ENCODE assay signal across 35 cellular contexts in the genomic region with DNA sequence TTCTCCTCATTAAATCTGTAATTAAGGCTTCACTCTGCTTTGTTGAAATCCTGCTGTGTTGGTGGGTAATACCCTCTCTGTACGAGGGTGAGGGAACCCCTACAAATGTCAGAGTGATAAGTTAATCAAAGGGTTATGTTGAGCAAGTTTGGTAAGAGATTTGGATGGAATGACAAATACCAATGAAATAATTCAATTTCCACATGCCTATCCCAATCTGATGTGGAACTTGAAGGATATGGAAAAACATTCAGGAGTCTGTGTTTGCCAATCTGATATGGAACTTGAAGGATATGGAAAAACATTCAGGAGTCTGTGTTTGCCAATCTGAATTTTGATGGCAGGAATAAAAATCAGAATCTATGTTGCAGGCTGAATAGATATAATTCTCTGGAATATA.
"Had no signal": no experiment of that assay in that cellular context is flagged by ENCODE, and none has a peak within 500 bp of the region (broad histone marks: within the 10 kb centered on the region; RNA-seq: fewer than 3 reads in every experiment).

No MANE protein-coding gene starts in this region.

- H3K9me3 ChIP-seq: ascending aorta had no signal

- DNase-seq: activated B cell treated with CpG ODN at 0.5 μM for 24 hours; activated CD4-positive, alpha-beta memory T cell treated with anti-CD3 and anti-CD28 coated beads, Interleukin-2, amount 10 ng/mL, durations not matched to agents 7 days and 5 days; activated CD4-positive, alpha-beta T cell treated with anti-CD3 and anti-CD28 coated beads for 48 hours; activated CD4-positive, alpha-beta T cell treated with anti-CD3 and anti-CD28 coated beads, Interleukin-2, amount 10 ng/mL, durations not matched to agents 7 days and 5 days; activated CD4-positive, alpha-beta T cell treated with anti-CD3 and anti-CD28 coated beads, Interleukin-2, amount 50 U/mL, for 48 hours; activated CD4-positive, CD25-positive, alpha-beta regulatory T cell treated with anti-CD3 and anti-CD28 coated beads, Interleukin-2, amount 50 U/mL, for 72 hours; activated CD8-positive, alpha-beta memory T cell treated with anti-CD3 and anti-CD28 coated beads for 24 hours; activated CD8-positive, alpha-beta memory T cell treated with anti-CD3 and anti-CD28 coated beads, Interleukin-2, amount 10 ng/mL, durations not matched to agents 7 days and 5 days; activated CD8-positive, alpha-beta memory T cell treated with anti-CD3 and anti-CD28 coated beads, Interleukin-2, amount 50 U/mL, for 48 hours; activated CD8-positive, alpha-beta T cell treated with anti-CD3 and anti-CD28 coated beads, Interleukin-2, amount 10 ng/mL, durations not matched to agents 7 days and 5 days; activated effector memory CD4-positive, alpha-beta T cell treated with Interleukin-2 at 50 U/mL for 16 hours; activated gamma-delta T cell; activated naive CD4-positive, alpha-beta T cell treated with anti-CD3 and anti-CD28 coated beads, Interleukin-2, amount 10 ng/mL, durations not matched to agents 7 days and 5 days; activated naive CD4-positive, alpha-beta T cell treated with Interleukin-2 at 50 U/mL for 16 hours; activated naive CD8-positive, alpha-beta T cell treated with anti-CD3 and anti-CD28 coated beads, Interleukin-2, amount 10 ng/mL, durations not matched to agents 7 days and 5 days; activated naive CD8-positive, alpha-beta T cell treated with anti-CD3 and anti-CD28 coated beads, Interleukin-2, amount 50 U/mL, for 24 hours; activated T-cell treated with anti-CD3 and anti-CD28 coated beads, Interleukin-2, amount 50 U/mL, for 24 hours; activated T-cell treated with anti-CD3 and anti-CD28 coated beads, Interleukin-2, amount 50 U/mL, for 48 hours; amygdala; anterior cingulate cortex; caudate nucleus; cerebellar nuclear complex; T-helper 1 cell; T-helper 2 cell; T-helper 9 cell had no signal

- H3K36me3 ChIP-seq: ascending aorta, cardiac muscle cell had no signal

- H3K36me3 Mint-ChIP-seq: activated CD8-positive, alpha-beta memory T cell treated with anti-CD3 and anti-CD28 coated beads, Interleukin-2, amount 10 ng/mL, durations not matched to agents 7 days and 5 days; activated naive CD4-positive, alpha-beta T cell treated with anti-CD3 and anti-CD28 coated beads, Interleukin-2, amount 10 ng/mL, durations not matched to agents 7 days and 5 days; activated naive CD4-positive, alpha-beta T cell treated with anti-CD3 and anti-CD28 coated beads, Interleukin-2, amount 50 U/mL, for 24 hours; activated naive CD8-positive, alpha-beta T cell; activated naive CD8-positive, alpha-beta T cell treated with anti-CD3 and anti-CD28 coated beads, Interleukin-2, amount 10 ng/mL, durations not matched to agents 7 days and 5 days; brain had no signal

- H3K4me1 ChIP-seq: ascending aorta had no signal

- H3K27me3 ChIP-seq: ascending aorta had no signal

- H3K27ac Mint-ChIP-seq: activated B cell treated with CpG ODN at 0.5 μM for 24 hours; activated CD4-positive, alpha-beta memory T cell treated with anti-CD3 and anti-CD28 coated beads, Interleukin-2, amount 10 ng/mL, durations not matched to agents 7 days and 5 days; activated CD4-positive, alpha-beta T cell treated with anti-CD3 and anti-CD28 coated beads, Interleukin-2, amount 10 ng/mL, durations not matched to agents 7 days and 5 days; activated CD8-positive, alpha-beta memory T cell treated with anti-CD3 and anti-CD28 coated beads, Interleukin-2, amount 10 ng/mL, durations not matched to agents 7 days and 5 days; activated CD8-positive, alpha-beta T cell treated with anti-CD3 and anti-CD28 coated beads, Interleukin-2, amount 10 ng/mL, durations not matched to agents 7 days and 5 days; activated naive CD4-positive, alpha-beta T cell treated with anti-CD3 and anti-CD28 coated beads, Interleukin-2, amount 10 ng/mL, durations not matched to agents 7 days and 5 days; activated naive CD4-positive, alpha-beta T cell treated with anti-CD3 and anti-CD28 coated beads, Interleukin-2, amount 50 U/mL, for 24 hours; activated naive CD8-positive, alpha-beta T cell; activated naive CD8-positive, alpha-beta T cell treated with anti-CD3 and anti-CD28 coated beads, Interleukin-2, amount 10 ng/mL, durations not matched to agents 7 days and 5 days; activated naive CD8-positive, alpha-beta T cell treated with anti-CD3 and anti-CD28 coated beads, Interleukin-2, amount 50 U/mL, for 24 hours; activated T-cell treated with anti-CD3 and anti-CD28 coated beads, Interleukin-2, amount 50 U/mL, for 24 hours; activated T-helper 2 cell treated with anti-CD3 and anti-CD28 coated beads, Interferon-gamma antibody, Interleukin-2, Interleukin-4, amounts not matched to agents 10 μg/mL and 5 μg/mL and 100 μg/mL, durations not matched to agents 14 hours and 24 hours and 36 hours; brain; T-helper 1 cell treated with Interleukin-12 subunit alpha and Interleukin-12 subunit beta and Interleukin-4 antibody, amounts not matched to agents 30 μg/mL and 1 μg/mL, for 36 hours; T-helper 2 cell treated with Interferon-gamma antibody and Interleukin-4, amounts not matched to agents 5 μg/mL and 100 μg/mL, for 36 hours had no signal

- H3K4me1 Mint-ChIP-seq: activated B cell treated with CpG ODN at 0.5 μM for 24 hours; activated CD4-positive, alpha-beta memory T cell treated with anti-CD3 and anti-CD28 coated beads, Interleukin-2, amount 10 ng/mL, durations not matched to agents 7 days and 5 days; activated CD4-positive, alpha-beta T cell treated with anti-CD3 and anti-CD28 coated beads, Interleukin-2, amount 10 ng/mL, durations not matched to agents 7 days and 5 days; activated CD8-positive, alpha-beta memory T cell treated with anti-CD3 and anti-CD28 coated beads, Interleukin-2, amount 10 ng/mL, durations not matched to agents 7 days and 5 days; activated naive CD4-positive, alpha-beta T cell treated with anti-CD3 and anti-CD28 coated beads, Interleukin-2, amount 10 ng/mL, durations not matched to agents 7 days and 5 days; activated naive CD4-positive, alpha-beta T cell treated with anti-CD3 and anti-CD28 coated beads, Interleukin-2, amount 50 U/mL, for 24 hours; activated naive CD8-positive, alpha-beta T cell treated with anti-CD3 and anti-CD28 coated beads, Interleukin-2, amount 10 ng/mL, durations not matched to agents 7 days and 5 days; activated naive CD8-positive, alpha-beta T cell treated with anti-CD3 and anti-CD28 coated beads, Interleukin-2, amount 50 U/mL, for 24 hours; central memory CD8-positive, alpha-beta T cell had no signal

- H3K9me3 Mint-ChIP-seq: activated B cell treated with CpG ODN at 0.5 μM for 24 hours; activated CD4-positive, alpha-beta T cell treated with anti-CD3 and anti-CD28 coated beads, Interleukin-2, amount 10 ng/mL, durations not matched to agents 7 days and 5 days; activated naive CD8-positive, alpha-beta T cell treated with anti-CD3 and anti-CD28 coated beads, Interleukin-2, amount 10 ng/mL, durations not matched to agents 7 days and 5 days; activated T-helper 2 cell treated with anti-CD3 and anti-CD28 coated beads, Interferon-gamma antibody, Interleukin-2, Interleukin-4, amounts not matched to agents 10 μg/mL and 5 μg/mL and 100 μg/mL, durations not matched to agents 14 hours and 24 hours and 36 hours; brain; T-helper 1 cell treated with Interleukin-12 subunit alpha and Interleukin-12 subunit beta and Interleukin-4 antibody, amounts not matched to agents 30 μg/mL and 1 μg/mL, for 36 hours; T-helper 2 cell treated with Interferon-gamma antibody and Interleukin-4, amounts not matched to agents 5 μg/mL and 100 μg/mL, for 36 hours had no signal

- ATAC-seq: activated CD8-positive, alpha-beta memory T cell treated with anti-CD3 and anti-CD28 coated beads, Interleukin-2, amount 10 ng/mL, durations not matched to agents 7 days and 5 days; activated CD8-positive, alpha-beta T cell treated with anti-CD3 and anti-CD28 coated beads, Interleukin-2, amount 10 ng/mL, durations not matched to agents 7 days and 5 days; activated naive CD8-positive, alpha-beta T cell treated with anti-CD3 and anti-CD28 coated beads, Interleukin-2, amount 50 U/mL, for 24 hours had no signal

- H3K4me3 ChIP-seq: ascending aorta, cardiac muscle cell had no signal

- H3K27me3 Mint-ChIP-seq: activated B cell treated with CpG ODN at 0.5 μM for 24 hours; activated CD4-positive, alpha-beta memory T cell treated with anti-CD3 and anti-CD28 coated beads, Interleukin-2, amount 10 ng/mL, durations not matched to agents 7 days and 5 days; activated CD4-positive, alpha-beta T cell treated with anti-CD3 and anti-CD28 coated beads, Interleukin-2, amount 10 ng/mL, durations not matched to agents 7 days and 5 days; activated CD8-positive, alpha-beta memory T cell treated with anti-CD3 and anti-CD28 coated beads, Interleukin-2, amount 10 ng/mL, durations not matched to agents 7 days and 5 days; activated naive CD4-positive, alpha-beta T cell treated with anti-CD3 and anti-CD28 coated beads, Interleukin-2, amount 10 ng/mL, durations not matched to agents 7 days and 5 days; activated naive CD4-positive, alpha-beta T cell treated with anti-CD3 and anti-CD28 coated beads, Interleukin-2, amount 50 U/mL, for 24 hours; activated naive CD8-positive, alpha-beta T cell; activated naive CD8-positive, alpha-beta T cell treated with anti-CD3 and anti-CD28 coated beads, Interleukin-2, amount 10 ng/mL, durations not matched to agents 7 days and 5 days; activated naive CD8-positive, alpha-beta T cell treated with anti-CD3 and anti-CD28 coated beads, Interleukin-2, amount 50 U/mL, for 24 hours; activated T-cell treated with anti-CD3 and anti-CD28 coated beads, Interleukin-2, amount 50 U/mL, for 24 hours; brain; central memory CD8-positive, alpha-beta T cell had no signal

- H3K4me3 Mint-ChIP-seq: activated B cell treated with CpG ODN at 0.5 μM for 24 hours; activated CD4-positive, alpha-beta memory T cell treated with anti-CD3 and anti-CD28 coated beads, Interleukin-2, amount 10 ng/mL, durations not matched to agents 7 days and 5 days; activated CD4-positive, alpha-beta T cell treated with anti-CD3 and anti-CD28 coated beads, Interleukin-2, amount 10 ng/mL, durations not matched to agents 7 days and 5 days; activated CD8-positive, alpha-beta memory T cell treated with anti-CD3 and anti-CD28 coated beads, Interleukin-2, amount 10 ng/mL, durations not matched to agents 7 days and 5 days; activated CD8-positive, alpha-beta T cell treated with anti-CD3 and anti-CD28 coated beads, Interleukin-2, amount 10 ng/mL, durations not matched to agents 7 days and 5 days; activated naive CD4-positive, alpha-beta T cell treated with anti-CD3 and anti-CD28 coated beads, Interleukin-2, amount 10 ng/mL, durations not matched to agents 7 days and 5 days; activated naive CD4-positive, alpha-beta T cell treated with anti-CD3 and anti-CD28 coated beads, Interleukin-2, amount 50 U/mL, for 24 hours; activated naive CD8-positive, alpha-beta T cell; activated naive CD8-positive, alpha-beta T cell treated with anti-CD3 and anti-CD28 coated beads, Interleukin-2, amount 10 ng/mL, durations not matched to agents 7 days and 5 days; activated naive CD8-positive, alpha-beta T cell treated with anti-CD3 and anti-CD28 coated beads, Interleukin-2, amount 50 U/mL, for 24 hours; activated T-cell treated with anti-CD3 and anti-CD28 coated beads, Interleukin-2, amount 50 U/mL, for 24 hours; brain; central memory CD8-positive, alpha-beta T cell; T-helper 1 cell treated with Interleukin-12 subunit alpha and Interleukin-12 subunit beta and Interleukin-4 antibody, amounts not matched to agents 30 μg/mL and 1 μg/mL, for 36 hours; T-helper 2 cell treated with Interferon-gamma antibody and Interleukin-4, amounts not matched to agents 5 μg/mL and 100 μg/mL, for 36 hours had no signal

- H3K27ac ChIP-seq: ascending aorta, cardiac muscle cell, VCaP had no signal
